8 cellular contexts compared by ENCODE assay signal in genomic region chr1:41573803-41574713, GRCh38.
DNase-seq lines count a peak whose midpoint lies in the region; ATAC-seq and TF ChIP-seq lines count a peak whose summit lies in the region.

No MANE protein-coding gene starts in this region.

- no peak overlapping the region for H3K27ac ChIP-seq in CD8-positive, alpha-beta memory T cell (ENCODE audit: low read depth, low read length)
- H3K27ac ChIP-seq in GM23248 = no peak overlapping the region
- H3K27ac ChIP-seq in adrenal gland = no peak overlapping the region
- no peak overlapping the region for H3K27ac ChIP-seq in left ventricle myocardium inferior (replicated peaks)

- intact Hi-C loops in adrenal gland (cut with DNase I) (loop anchor here (10.0 kb wide), 3 partner anchors 221 to 471 kb away; no protein-coding TSS in a partner anchor), left ventricle myocardium inferior (cut with micrococcal nuclease) (loop anchor here (10.0 kb wide), 1 partner anchor 221 kb away; no protein-coding TSS in a partner anchor)

- H3K4me3 Mint-ChIP-seq in CD8-positive, alpha-beta memory T cell = no peak overlapping the region
- no peak overlapping the region for H3K4me3 Mint-ChIP-seq in T-cell

- CTCF ChIA-PET in CD8-positive, alpha-beta memory T cell (lab: Charles Lee) = interaction anchor here (0.6 to 2.8 kb wide), 20 partner anchors 9 to 602 kb away, joined by 3 to 17 read pairs (median 4); no protein-coding TSS in a partner anchor
- CTCF ChIA-PET in T-cell (lab: Charles Lee) = interaction anchor here (1.0 to 1.3 kb wide), 3 partner anchors 324 to 600 kb away, joined by 3 to 4 read pairs (median 3); no protein-coding TSS in a partner anchor

- H3K9me3 ChIP-seq in CD8-positive, alpha-beta memory T cell (ENCODE audit: low read length) = no peaks in the 10 kb centered on the region
- no peaks in the 10 kb centered on the region for H3K9me3 ChIP-seq in GM23248 (ENCODE audit: low read depth)
- no peaks in the 10 kb centered on the region for H3K9me3 ChIP-seq in adrenal gland (replicated peaks in 1 of 3)
- no peaks in the 10 kb centered on the region for H3K9me3 ChIP-seq in left ventricle myocardium inferior (replicated peaks)

- POLR2A ChIA-PET in CD8-positive, alpha-beta memory T cell (lab: Charles Lee) = no interaction called here
- POLR2A ChIA-PET in T-cell (lab: Charles Lee) = no interaction called here

- no peaks in the 10 kb centered on the region for H3K9me3 Mint-ChIP-seq in CD8-positive, alpha-beta memory T cell
- no peaks in the 10 kb centered on the region for H3K9me3 Mint-ChIP-seq in T-cell

- no peak overlapping the region for H3K4me2 ChIP-seq in GM23248 (ENCODE audit: unreplicated experiment)

- peak overlapping the region in 2 of 8 donors; percentile 33 to 65 for H3K27ac Mint-ChIP-seq in CD8-positive, alpha-beta memory T cell
- no peak overlapping the region for H3K27ac Mint-ChIP-seq in T-cell

- H3K9me2 ChIP-seq in GM23248 (ENCODE audit: insufficient read depth) = no peaks in the 10 kb centered on the region

- DNase-seq in CD8-positive, alpha-beta memory T cell = peak; percentile 60 to 83 (median 67)
- DNase-seq in GM23248 = peak; percentile 91
- peak; percentile 72 for DNase-seq in NCI-H1436 (lab: John Stamatoyannopoulos, UW)
- peak; percentile 61 to 83 (median 76) for DNase-seq in T-cell
- DNase-seq in adrenal gland = peak; percentile 74 to 93 (median 83)
- peak; percentile 75 for DNase-seq in left ventricle myocardium inferior
- DNase-seq in retina = peak; percentile 84

- H3K36me3 ChIP-seq in CD8-positive, alpha-beta memory T cell (ENCODE audit: insufficient read depth, low read length) = peaks cover 3% of the 10 kb centered on the region
- H3K36me3 ChIP-seq in GM23248 (ENCODE audit: low read depth) (no peaks in the 10 kb centered on the region), adrenal gland (replicated peaks in 1 of 2) (no peaks in the 10 kb centered on the region), left ventricle myocardium inferior (no peaks in the 10 kb centered on the region)

- TF ChIP-seq POLR2A in adrenal gland (IDR thresholded peaks at IDR 0.05) = no peak

- H3K9ac ChIP-seq in GM23248 = no peak overlapping the region

- peaks cover 0 to 18% (median 8%) of the 10 kb centered on the region in 3 donors for H3K36me3 Mint-ChIP-seq in CD8-positive, alpha-beta memory T cell
- H3K36me3 Mint-ChIP-seq in T-cell = peaks cover 13% of the 10 kb centered on the region

- peaks cover 5% of the 10 kb centered on the region for H3K4me1 ChIP-seq in CD8-positive, alpha-beta memory T cell (ENCODE audit: insufficient read depth, low read length)
- peaks cover 4% of the 10 kb centered on the region; the same call in 1 of the 2 replicates for H3K4me1 ChIP-seq in GM23248 (ENCODE audit: insufficient read depth)
- peaks cover 0 to 4% of the 10 kb centered on the region in 2 donors for H3K4me1 ChIP-seq in adrenal gland (replicated peaks in 1 of 2)
- peaks cover 4% of the 10 kb centered on the region for H3K4me1 ChIP-seq in left ventricle myocardium inferior

- H3F3A ChIP-seq in GM23248 (ENCODE audit: insufficient read depth) = no peaks in the 10 kb centered on the region

- ATAC-seq in T-cell (replicated peaks in 1 of 4) = peak; percentile 85 to 99 (median 91)
- no peak for ATAC-seq in GM21737 (IDR thresholded peaks at IDR 0.05; ENCODE audit: unreplicated experiment)

- in situ Hi-C loops in GM23248 (cut with MboI) = loop anchor here (10.0 to 25.0 kb wide), 2 partner anchors 221 to 563 kb away; no protein-coding TSS in a partner anchor

- H3K27me3 Mint-ChIP-seq in CD8-positive, alpha-beta memory T cell = no peaks in the 10 kb centered on the region
- no peaks in the 10 kb centered on the region for H3K27me3 Mint-ChIP-seq in T-cell

- no peaks in the 10 kb centered on the region for H4K20me1 ChIP-seq in GM23248 (ENCODE audit: insufficient read depth)

- peak; percentile 76 to 94 (median 88) for TF ChIP-seq CTCF in adrenal gland (IDR thresholded peaks at IDR 0.05)
- TF ChIP-seq CTCF in left ventricle myocardium inferior (IDR thresholded peaks at IDR 0.05; ENCODE audit: borderline replicate concordance) = peak; percentile 94

- WGBS in GM23248 (ENCODE audit: low coverage in 1 of 2, low lambda C conversion rate in 2 of 2, missing lambda C conversion rate in 2 of 2), 2 experiments = 30 to 36% methylated on average over 17 to 18 of the region's 18 CpGs
- 27 to 39% (median 35%) methylated on average over 11 to 18 of the region's 18 CpGs for WGBS in adrenal gland, 4 donors

- H3K4me1 Mint-ChIP-seq in CD8-positive, alpha-beta memory T cell = peaks cover 4 to 14% (median 12%) of the 10 kb centered on the region in 3 donors
- H3K4me1 Mint-ChIP-seq in T-cell = peaks cover 8 to 11% (median 8%) of the 10 kb centered on the region in 3 donors

- H3K79me2 ChIP-seq in GM23248 (ENCODE audit: insufficient read depth) = no peaks in the 10 kb centered on the region

- H2AFZ ChIP-seq in GM23248 = no peak overlapping the region

- no peak overlapping the region for H3K4me3 ChIP-seq in CD8-positive, alpha-beta memory T cell (ENCODE audit: low read length)
- H3K4me3 ChIP-seq in GM23248 (no peak overlapping the region), adrenal gland (no peak overlapping the region), left ventricle myocardium inferior (no peak overlapping the region)

- H3K27me3 ChIP-seq in CD8-positive, alpha-beta memory T cell (ENCODE audit: insufficient read depth, low read length, poor library complexity, severe bottlenecking) = no peaks in the 10 kb centered on the region
- no peaks in the 10 kb centered on the region for H3K27me3 ChIP-seq in GM23248 (replicated peaks; ENCODE audit: insufficient read depth)
- no peaks in the 10 kb centered on the region for H3K27me3 ChIP-seq in adrenal gland
- H3K27me3 ChIP-seq in left ventricle myocardium inferior (ENCODE audit: low read depth) = no peaks in the 10 kb centered on the region
